22 cellular contexts compared by ENCODE assay signal in the genomic region with DNA sequence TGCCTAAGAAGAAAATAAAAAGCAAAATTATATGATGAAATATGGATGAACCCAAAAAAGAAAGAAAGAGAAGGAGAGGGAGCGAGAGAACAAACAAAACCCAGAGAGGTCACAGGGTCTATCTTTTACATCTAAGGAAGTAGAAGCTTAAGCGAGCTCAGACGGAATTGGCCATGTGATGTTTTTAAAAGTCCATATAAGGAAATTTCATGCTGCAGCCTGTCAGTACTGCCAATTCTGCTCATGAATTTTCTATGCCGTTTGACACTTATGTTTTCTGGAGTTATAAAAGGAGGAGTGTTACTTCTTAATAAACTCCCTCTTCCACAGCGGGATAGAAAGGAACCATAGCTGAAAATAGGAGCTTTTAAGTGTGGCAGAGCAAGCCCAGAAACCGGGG. TPM values are rescaled to one million over a fixed set of nuclear protein-coding genes. Genes with fewer than 3 reads are reported as not detected.
A peak's percentile ranks its signal among the peaks of the same experiment; 100 is the strongest.
DNase-seq lines count a peak whose midpoint lies in the region; TF ChIP-seq lines count a peak whose summit lies in the region.
"Had no signal": no experiment of that assay in that cellular context is flagged by ENCODE, and none has a peak within 500 bp of the region (broad histone marks: within the 10 kb centered on the region; RNA-seq: fewer than 3 reads in every experiment).

No MANE protein-coding gene starts in this region.

- H3K4me3 Mint-ChIP-seq in H9 (no peak overlapping the region), nephron (no peak overlapping the region), Calu3 (ENCODE audit: low read depth, unreplicated experiment) (no peak overlapping the region)
- H3K4me3 Mint-ChIP-seq: activated T-helper 1 cell treated with anti-CD3 and anti-CD28 coated beads, Interleukin-12 subunit alpha, Interleukin-12 subunit beta, Interleukin-2, Interleukin-4 antibody, amounts not matched to agents 30 ng/mL and 10 ng/mL and 1 ng/mL, durations not matched to agents 14 hours and 24 hours and 36 hours; CD8-positive, alpha-beta T cell; dendritic cell treated with granulocyte-macrophage colony-stimulating factor and Interleukin-4, amounts not matched to agents 40 ng/mL and 50 ng/mL, for 4 days; IgD-negative memory B cell; memory B cell had no signal

- no peak overlapping the region for H2AFZ ChIP-seq in H9 (ENCODE audit: low read length)

- no peak overlapping the region for H2BK12ac ChIP-seq in H9 (ENCODE audit: insufficient read length, low read depth, low read length)

- no peak overlapping the region for H3K56ac ChIP-seq in H9 (ENCODE audit: insufficient read length, low read depth, low read length)

- no peak overlapping the region for H2BK5ac ChIP-seq in H9 (ENCODE audit: insufficient read length, low read length)

- H3K27me3 ChIP-seq in H9 (ENCODE audit: insufficient read depth, low read length): no peaks in the 10 kb centered on the region
- H3K27me3 ChIP-seq: Peyer's patch, upper lobe of right lung had no signal

- H3K9me3 Mint-ChIP-seq in H9 (no peaks in the 10 kb centered on the region), nephron (no peaks in the 10 kb centered on the region), Calu3 (ENCODE audit: low read depth, unreplicated experiment) (no peaks in the 10 kb centered on the region)
- H3K9me3 Mint-ChIP-seq: activated naive CD4-positive, alpha-beta T cell treated with anti-CD3 and anti-CD28 coated beads, Interleukin-2, amount 50 U/mL, for 72 hours; activated T-helper 1 cell treated with anti-CD3 and anti-CD28 coated beads, Interleukin-12 subunit alpha, Interleukin-12 subunit beta, Interleukin-2, Interleukin-4 antibody, amounts not matched to agents 30 ng/mL and 10 ng/mL and 1 ng/mL, durations not matched to agents 14 hours and 24 hours and 36 hours; CD8-positive, alpha-beta T cell; dendritic cell treated with granulocyte-macrophage colony-stimulating factor and Interleukin-4, amounts not matched to agents 40 ng/mL and 50 ng/mL, for 4 days; IgD-negative memory B cell; memory B cell had no signal

- H3K4me1 Mint-ChIP-seq in H9: peaks cover 10 to 12% of the 10 kb centered on the region in 2 experiments
- H3K4me1 Mint-ChIP-seq in nephron: peaks cover 30% of the 10 kb centered on the region
- no peaks in the 10 kb centered on the region for H3K4me1 Mint-ChIP-seq in Calu3 (ENCODE audit: low read depth, unreplicated experiment)
- H3K4me1 Mint-ChIP-seq: memory B cell had no signal

- no peak overlapping the region; the same call in 1 of the 2 replicates for H3K4ac ChIP-seq in H9 (ENCODE audit: low read depth, low read length)

- no peaks in the 10 kb centered on the region for H3K9me3 ChIP-seq in H9 (ENCODE audit: control insufficient read depth, low read depth, low read length)
- H3K9me3 ChIP-seq: Peyer's patch, upper lobe of right lung had no signal

- WGBS in H9 (ENCODE audit: extremely low coverage, insufficient read length, low lambda C conversion rate): no CpG with 5 or more reads among the region's 6 CpGs

- no peak overlapping the region for H2BK20ac ChIP-seq in H9 (ENCODE audit: low read depth, low read length, poor library complexity, severe bottlenecking)

- H3K4me2 ChIP-seq in H9 (ENCODE audit: insufficient read depth, insufficient read length, low read length): no peak overlapping the region

- no peaks in the 10 kb centered on the region for H3K23me2 ChIP-seq in H9 (ENCODE audit: insufficient read length, low read depth, low read length, poor library complexity, severe bottlenecking)

- no peak overlapping the region for H2BK15ac ChIP-seq in H9 (ENCODE audit: low read depth, low read length)

- no peaks in the 10 kb centered on the region for H3K79me1 ChIP-seq in H9 (ENCODE audit: insufficient read depth, low read depth, low read length, poor library complexity, severe bottlenecking)

- no peak overlapping the region for H3T11ph ChIP-seq in H9 (ENCODE audit: low read length)

- DNase-seq in H9: no peak
- DNase-seq in NCI-H2227 (lab: John Stamatoyannopoulos, UW; ENCODE audit: unreplicated experiment): peak; percentile 15
- peak; percentile 31 for DNase-seq in amniotic epithelial cell (ENCODE audit: low read depth)
- DNase-seq in activated naive CD4-positive, alpha-beta T cell treated with anti-CD3 and anti-CD28 coated beads, Interleukin-2, amount 50 U/mL, for 16 hours: no peak
- DNase-seq in Calu3: no peak
- no peak for DNase-seq in T-helper 9 cell
- no peak for DNase-seq in stimulated activated CD4-positive, alpha-beta T cell treated with anti-CD3 and anti-CD28 coated beads, Interleukin-2, amount 100 ng/mL, for 24 hours
- DNase-seq: aorta; CD8-positive, alpha-beta T cell; occipital lobe; Peyer's patch; upper lobe of right lung had no signal

- H4K20me1 ChIP-seq in H9 (ENCODE audit: control insufficient read depth, insufficient read depth, insufficient read length): no peaks in the 10 kb centered on the region

- H3K14ac ChIP-seq in H9 (ENCODE audit: insufficient read depth, low read length): no peak overlapping the region

- H4K91ac ChIP-seq in H9 (ENCODE audit: insufficient read length, low read depth, low read length): no peak overlapping the region

- no peak overlapping the region for H3K27ac ChIP-seq in H9 (ENCODE audit: insufficient read length, low read depth, low read length)
- H3K27ac ChIP-seq: Peyer's patch, upper lobe of right lung, VCaP had no signal

- intact Hi-C loops in Calu3 (cut with micrococcal nuclease; ENCODE audit: unreplicated experiment): loop anchor here (2.0 to 10.0 kb wide), 5 partner anchors 178 to 588 kb away; partner anchors contain the start of gene PAK3

- H4K5ac ChIP-seq in H9 (ENCODE audit: insufficient read length, low read depth, low read length): no peak overlapping the region

- H3K18ac ChIP-seq in H9 (ENCODE audit: insufficient read length, low read depth, low read length): no peak overlapping the region

- H3K27me3 Mint-ChIP-seq in H9 (ENCODE audit: low read depth) (no peaks in the 10 kb centered on the region), nephron (ENCODE audit: low read depth) (peaks cover 5% of the 10 kb centered on the region), Calu3 (ENCODE audit: unreplicated experiment) (no peaks in the 10 kb centered on the region)
- H3K27me3 Mint-ChIP-seq: dendritic cell treated with granulocyte-macrophage colony-stimulating factor and Interleukin-4, amounts not matched to agents 40 ng/mL and 50 ng/mL, for 4 days had no signal

- no peak overlapping the region for H2BK120ac ChIP-seq in H9 (ENCODE audit: low read depth, low read length, poor library complexity, severe bottlenecking)

- H2AK5ac ChIP-seq in H9 (ENCODE audit: insufficient read length, low read length): no peak overlapping the region

- CTCF ChIA-PET in Calu3 (lab: Charles Lee): no interaction called here

- H3K36me3 Mint-ChIP-seq in H9 (ENCODE audit: insufficient read depth in 1 of 3, low read depth in 3 of 3) (no peaks in the 10 kb centered on the region), nephron (ENCODE audit: low read depth) (no peaks in the 10 kb centered on the region), Calu3 (ENCODE audit: insufficient read depth, unreplicated experiment) (no peaks in the 10 kb centered on the region)
- H3K36me3 Mint-ChIP-seq: activated naive CD4-positive, alpha-beta T cell treated with anti-CD3 and anti-CD28 coated beads, Interleukin-2, amount 50 U/mL, for 72 hours; CD8-positive, alpha-beta T cell; IgD-negative memory B cell; memory B cell had no signal

- no peaks in the 10 kb centered on the region for H3K4me1 ChIP-seq in H9 (ENCODE audit: insufficient read depth, low read length)
- H3K4me1 ChIP-seq: Peyer's patch, upper lobe of right lung had no signal

- no peaks in the 10 kb centered on the region for H3K79me2 ChIP-seq in H9 (ENCODE audit: insufficient read depth, low read length)

- BruUV-seq in Calu3 (replicated peaks; lab: Mats Ljungman, UMichigan): no TSS peak

- peak overlapping the region in 2 of 3 experiments; percentile 9 to 66; a peak in 2 of 7 replicates for H3K27ac Mint-ChIP-seq in H9
- H3K27ac Mint-ChIP-seq in nephron: peak overlapping the region; percentile 34 to 49 (median 43)
- H3K27ac Mint-ChIP-seq in Calu3 (ENCODE audit: unreplicated experiment): no peak overlapping the region
- H3K27ac Mint-ChIP-seq: activated naive CD4-positive, alpha-beta T cell treated with anti-CD3 and anti-CD28 coated beads, Interleukin-2, amount 50 U/mL, for 72 hours; activated T-helper 1 cell treated with anti-CD3 and anti-CD28 coated beads, Interleukin-12 subunit alpha, Interleukin-12 subunit beta, Interleukin-2, Interleukin-4 antibody, amounts not matched to agents 30 ng/mL and 10 ng/mL and 1 ng/mL, durations not matched to agents 14 hours and 24 hours and 36 hours; CD8-positive, alpha-beta T cell; dendritic cell treated with granulocyte-macrophage colony-stimulating factor and Interleukin-4, amounts not matched to agents 40 ng/mL and 50 ng/mL, for 4 days; IgD-negative memory B cell; memory B cell had no signal

- no peak for TF ChIP-seq CTCF in H9 (conservative IDR thresholded peaks at IDR 0.05)
- no peak for TF ChIP-seq CTCF in nephron (IDR thresholded peaks at IDR 0.05; ENCODE audit: unreplicated experiment in 3 of 3)
- TF ChIP-seq CTCF in Calu3 (IDR thresholded peaks at IDR 0.05; ENCODE audit: unreplicated experiment): no peak

- H3K9ac ChIP-seq in H9 (ENCODE audit: extremely low read depth, insufficient read length, low read length): no peak overlapping the region

- no peak overlapping the region for H3K23ac ChIP-seq in H9 (ENCODE audit: insufficient read length, low read depth, low read length)

- no peak overlapping the region for H4K8ac ChIP-seq in H9 (replicated peaks; ENCODE audit: insufficient read length, low read depth, low read length)

RNA-seq across cellular contexts. Expression of gene DCX, which starts 32.9 kb away (rescaled TPM):
- total RNA-seq in H9 (2021): 1.3 and 2.0 TPM in 2 replicates
- total RNA-seq in Calu3 (2022): not detected in 2 replicates
- total RNA-seq: activated naive CD4-positive, alpha-beta T cell treated with anti-CD3 and anti-CD28 coated beads, Interleukin-2, amount 50 U/mL, for 72 hours; activated T-helper 1 cell treated with anti-CD3 and anti-CD28 coated beads, Interleukin-12 subunit alpha, Interleukin-12 subunit beta, Interleukin-2, Interleukin-4 antibody, amounts not matched to agents 30 ng/mL and 10 ng/mL and 1 ng/mL, durations not matched to agents 14 hours and 24 hours and 36 hours; CD8-positive, alpha-beta T cell; myocyte; Peyer's patch; SK-MEL-5; subcutaneous adipose tissue; upper lobe of right lung had no signal

Comparison
In these comparisons a context has a peak if more than half of its experiments do, and no peak if none do; other contexts are left out.
1. DNase-seq: peak in NCI-H2227 (single experiment) and amniotic epithelial cell (single experiment); none in H9 (single experiment), activated naive CD4-positive, alpha-beta T cell treated with anti-CD3 and anti-CD28 coated beads, Interleukin-2, amount 50 U/mL, for 16 hours (single experiment), Calu3 (single experiment), T-helper 9 cell (single experiment) and stimulated activated CD4-positive, alpha-beta T cell treated with anti-CD3 and anti-CD28 coated beads, Interleukin-2, amount 100 ng/mL, for 24 hours (0 of 2).